Comparison of ENCODE assay signal across 10 cellular contexts in the genomic region with DNA sequence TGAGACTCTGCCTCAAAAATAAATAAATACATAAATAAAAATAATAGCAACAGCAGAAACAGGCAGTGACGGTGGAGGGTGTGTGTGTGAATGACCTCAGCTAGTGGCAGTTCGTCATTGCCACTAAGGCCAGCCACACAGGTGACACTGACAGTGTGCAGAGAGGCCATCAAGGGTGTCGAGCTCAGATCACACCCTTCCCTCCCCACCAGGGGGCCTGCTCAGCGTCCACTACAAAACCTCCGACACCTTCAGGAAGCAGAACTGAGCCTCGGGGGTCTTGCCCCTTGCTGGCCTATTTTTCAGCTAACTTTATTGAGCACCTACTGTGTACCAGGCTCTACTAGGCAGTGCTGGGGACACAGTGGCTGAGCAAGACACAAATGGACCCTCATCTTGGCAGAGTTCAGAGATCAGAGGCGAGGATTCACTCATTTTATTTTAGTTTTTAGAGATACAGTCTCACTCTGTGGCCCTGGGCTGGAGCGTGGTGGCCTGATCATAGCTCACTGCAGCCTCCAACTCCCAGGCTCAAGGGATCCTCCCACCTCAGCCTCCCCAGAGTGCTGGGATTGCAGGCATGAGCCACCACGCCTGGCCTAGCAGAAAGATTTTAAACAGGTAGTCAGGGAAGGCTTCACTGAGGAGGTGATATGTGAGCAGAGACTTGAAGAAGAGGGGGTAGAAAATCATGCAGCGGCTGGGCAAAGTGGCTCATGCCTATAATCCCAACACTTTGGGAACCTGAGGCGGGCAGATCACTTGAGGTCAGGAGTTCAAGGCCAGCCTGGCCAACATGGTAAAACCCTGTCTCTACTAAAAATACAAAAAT. TPM values are rescaled to one million over a fixed set of nuclear protein-coding genes. Genes with fewer than 3 reads are reported as not detected.
A peak's percentile ranks its signal among the peaks of the same experiment; 100 is the strongest.
DNase-seq lines count a peak whose midpoint lies in the region; ATAC-seq, FAIRE-seq and TF ChIP-seq lines count a peak whose summit lies in the region.
"Had no signal": no experiment of that assay in that cellular context is flagged by ENCODE, and none has a peak within 500 bp of the region (broad histone marks: within the 10 kb centered on the region; RNA-seq: fewer than 3 reads in every experiment).

No MANE protein-coding gene starts in this region.

- TF ChIP-seq CTCF in GM12874 (IDR thresholded peaks at IDR 0.05; ENCODE audit: insufficient read depth, low read depth, low read length): peak; percentile 70
- TF ChIP-seq CTCF in right atrium auricular region (IDR thresholded peaks at IDR 0.05): peak; percentile 32 to 52

- H3K4me3 ChIP-seq in right atrium auricular region: no peak overlapping the region

- H3K4me1 ChIP-seq in right atrium auricular region: peaks cover 0 to 2% of the 10 kb centered on the region in 2 donors

- H3K27ac ChIP-seq in right atrium auricular region: no peak overlapping the region

- DNase-seq in ACHN (peak; percentile 19), UCSD-AML1 (lab: John Stamatoyannopoulos, UW; ENCODE audit: unreplicated experiment) (peak; percentile 36), right atrium auricular region (ENCODE audit: low spot score) (no peak), superior temporal gyrus (ENCODE audit: extremely low spot score) (no peak), HTR-8/SVneo (ENCODE audit: insufficient read length, low spot score) (no peak)
- no peak for DNase-seq in NK-92 treated with Interleukin-12 subunit alpha and Interleukin-12 subunit beta, amount 100 ng/mL, for 24 hours (lab: John Stamatoyannopoulos, UW)

- no peak for FAIRE-seq in HTR-8/SVneo (lab: Jason Lieb, UNC)
- FAIRE-seq: islet of Langerhans had no signal

- no peak for ATAC-seq in GM19023 (IDR thresholded peaks at IDR 0.05; ENCODE audit: unreplicated experiment)

- peaks cover 0 to 6% of the 10 kb centered on the region in 2 donors for H3K27me3 ChIP-seq in right atrium auricular region

- in situ Hi-C loops in ACHN (cut with HindIII; ENCODE audit: low pct_ligation_motif_present, low pct_unique_long_range_greater_than_20kb, low sequenced_read_pairs): no loop called here

- no peaks in the 10 kb centered on the region for H3K9me3 ChIP-seq in right atrium auricular region

- no peaks in the 10 kb centered on the region for H3K36me3 ChIP-seq in right atrium auricular region

RNA-seq across cellular contexts. Expression of a gene that starts 30.3 kb away (rescaled TPM):
- 10 to 100 TPM in 1 of 2 donors, 1 to 10 TPM in 1; 3.9 to 10.8 TPM for total RNA-seq in right atrium auricular region
- total RNA-seq: activated T-helper 2 cell treated with anti-CD3 and anti-CD28 coated beads, Interferon-gamma antibody, Interleukin-2, Interleukin-4, amounts not matched to agents 10 μg/mL and 5 μg/mL and 100 μg/mL, durations not matched to agents 14 hours and 24 hours and 36 hours had no signal

RNA-seq across cellular contexts. Expression of a gene that starts 49.5 kb away (rescaled TPM):
- total RNA-seq in right atrium auricular region: 1 to 10 TPM; 2.6 to 4.2 TPM

RNA-seq across cellular contexts. Expression of a gene that starts 50.0 kb away (rescaled TPM):
- total RNA-seq in right atrium auricular region: under 1 TPM in 1 of 2 donors, not detected in 1; 0.67 TPM

RNA-seq across cellular contexts. Expression of a gene that starts 54.8 kb away (rescaled TPM):
- total RNA-seq in right atrium auricular region: 10 to 100 TPM; 21.4 to 43.6 TPM

Comparison
In these comparisons a context has a peak if more than half of its experiments do, and no peak if none do; other contexts are left out.
1. DNase-seq: peak in ACHN (single experiment) and UCSD-AML1 (single experiment); none in right atrium auricular region (single experiment), superior temporal gyrus (single experiment), HTR-8/SVneo (single experiment) and NK-92 treated with Interleukin-12 subunit alpha and Interleukin-12 subunit beta, amount 100 ng/mL, for 24 hours (single experiment).